Comparison of ENCODE assay signal across 8 cellular contexts in genomic region chr17:77869665-77870132, GRCh38.
DNase-seq lines count a peak whose midpoint lies in the region; ATAC-seq lines count a peak whose summit lies in the region.

No MANE protein-coding gene starts in this region.

- no peaks in the 10 kb centered on the region for H3K9me3 Mint-ChIP-seq in activated CD4-positive, alpha-beta T cell treated with anti-CD3 and anti-CD28 coated beads for 36 hours (ENCODE audit: low read depth)
- H3K9me3 Mint-ChIP-seq in activated CD4-positive, alpha-beta T cell treated with anti-CD3 and anti-CD28 coated beads, Interleukin-2, amount 10 ng/mL, durations not matched to agents 7 days and 5 days = peaks cover 2% of the 10 kb centered on the region
- H3K9me3 Mint-ChIP-seq in stimulated activated memory B cell treated with anti-CD40 and anti-IgM and Interleukin-4, amounts not matched to agents 10 μg/mL and 1 μg/mL and 100 μg/mL, for 72 hours = peaks cover 3% of the 10 kb centered on the region

- H3K4me3 Mint-ChIP-seq in activated CD4-positive, alpha-beta T cell treated with anti-CD3 and anti-CD28 coated beads for 36 hours = no peak overlapping the region
- H3K4me3 Mint-ChIP-seq in activated CD4-positive, alpha-beta T cell treated with anti-CD3 and anti-CD28 coated beads, Interleukin-2, amount 10 ng/mL, durations not matched to agents 7 days and 5 days = no peak overlapping the region
- peak overlapping the region; percentile 12 for H3K4me3 Mint-ChIP-seq in stimulated activated memory B cell treated with anti-CD40 and anti-IgM and Interleukin-4, amounts not matched to agents 10 μg/mL and 1 μg/mL and 100 μg/mL, for 72 hours

- CTCF ChIA-PET in activated CD4-positive, alpha-beta T cell treated with anti-CD3 and anti-CD28 coated beads for 36 hours (lab: Charles Lee) = interaction anchor here (1.2 to 1.3 kb wide), 2 partner anchors 8 to 16 kb away, joined by 3 to 4 read pairs; no protein-coding TSS in a partner anchor
- CTCF ChIA-PET in activated CD4-positive, alpha-beta T cell treated with anti-CD3 and anti-CD28 coated beads, Interleukin-2, amount 10 ng/mL, durations not matched to agents 7 days and 5 days (lab: Charles Lee) = interaction anchor here (2.1 to 3.3 kb wide), 2 partner anchors 11 kb away, joined by 6 to 16 read pairs; no protein-coding TSS in a partner anchor

- peaks cover 2% of the 10 kb centered on the region for H3K27me3 Mint-ChIP-seq in activated CD4-positive, alpha-beta T cell treated with anti-CD3 and anti-CD28 coated beads for 36 hours
- H3K27me3 Mint-ChIP-seq in activated CD4-positive, alpha-beta T cell treated with anti-CD3 and anti-CD28 coated beads, Interleukin-2, amount 10 ng/mL, durations not matched to agents 7 days and 5 days = no peaks in the 10 kb centered on the region
- H3K27me3 Mint-ChIP-seq in stimulated activated memory B cell treated with anti-CD40 and anti-IgM and Interleukin-4, amounts not matched to agents 10 μg/mL and 1 μg/mL and 100 μg/mL, for 72 hours = peaks cover 12% of the 10 kb centered on the region

- POLR2A ChIA-PET in activated CD4-positive, alpha-beta T cell treated with anti-CD3 and anti-CD28 coated beads for 36 hours (lab: Charles Lee) = interaction anchor here (0.8 kb wide), 1 partner anchor 89 kb away, joined by 3 read pairs; the partner anchor contains the start of gene TNRC6C
- POLR2A ChIA-PET in activated CD4-positive, alpha-beta T cell treated with anti-CD3 and anti-CD28 coated beads, Interleukin-2, amount 10 ng/mL, durations not matched to agents 7 days and 5 days (lab: Charles Lee) = interaction anchor here (0.7 kb wide), 1 partner anchor 246 kb away, joined by 3 read pairs; no protein-coding TSS in a partner anchor

- H3K4me1 Mint-ChIP-seq in activated CD4-positive, alpha-beta T cell treated with anti-CD3 and anti-CD28 coated beads for 36 hours = peaks cover 43% of the 10 kb centered on the region
- H3K4me1 Mint-ChIP-seq in activated CD4-positive, alpha-beta T cell treated with anti-CD3 and anti-CD28 coated beads, Interleukin-2, amount 10 ng/mL, durations not matched to agents 7 days and 5 days = peaks cover 49% of the 10 kb centered on the region
- H3K4me1 Mint-ChIP-seq in stimulated activated memory B cell treated with anti-CD40 and anti-IgM and Interleukin-4, amounts not matched to agents 10 μg/mL and 1 μg/mL and 100 μg/mL, for 72 hours = peaks cover 53% of the 10 kb centered on the region

- no peak overlapping the region for H3K27ac Mint-ChIP-seq in activated CD4-positive, alpha-beta T cell treated with anti-CD3 and anti-CD28 coated beads for 36 hours
- H3K27ac Mint-ChIP-seq in activated CD4-positive, alpha-beta T cell treated with anti-CD3 and anti-CD28 coated beads, Interleukin-2, amount 10 ng/mL, durations not matched to agents 7 days and 5 days = no peak overlapping the region
- peak overlapping the region; percentile 45 for H3K27ac Mint-ChIP-seq in stimulated activated memory B cell treated with anti-CD40 and anti-IgM and Interleukin-4, amounts not matched to agents 10 μg/mL and 1 μg/mL and 100 μg/mL, for 72 hours

- peak; percentile 31 for DNase-seq in activated CD4-positive, alpha-beta T cell treated with anti-CD3 and anti-CD28 coated beads for 36 hours
- no peak for DNase-seq in activated CD4-positive, alpha-beta T cell treated with anti-CD3 and anti-CD28 coated beads, Interleukin-2, amount 10 ng/mL, durations not matched to agents 7 days and 5 days
- DNase-seq in SKM-1 (lab: John Stamatoyannopoulos, UW; ENCODE audit: unreplicated experiment) (peak; percentile 58), dedifferentiated amniotic fluid mesenchymal stem cell (ENCODE audit: extremely low spot score) (no peak), globus pallidus (ENCODE audit: low spot score) (no peak)
- no peak for DNase-seq in activated effector memory CD4-positive, alpha-beta T cell treated with anti-CD3 and anti-CD28 coated beads, Interleukin-2, amount 50 U/mL, for 16 hours

- intact Hi-C loops in activated CD4-positive, alpha-beta T cell treated with anti-CD3 and anti-CD28 coated beads for 36 hours (cut with DNase I, micrococcal nuclease) = no loop called here

- peak; percentile 50 for ATAC-seq in activated CD4-positive, alpha-beta T cell treated with anti-CD3 and anti-CD28 coated beads for 36 hours
- ATAC-seq in HG02973 (IDR thresholded peaks at IDR 0.05; ENCODE audit: unreplicated experiment) = peak; percentile 79
- peak; percentile 98 for ATAC-seq in stimulated activated memory B cell treated with anti-CD40 and anti-IgM and Interleukin-4, amounts not matched to agents 10 μg/mL and 1 μg/mL and 100 μg/mL, for 72 hours

- no peaks in the 10 kb centered on the region for H3K36me3 Mint-ChIP-seq in activated CD4-positive, alpha-beta T cell treated with anti-CD3 and anti-CD28 coated beads for 36 hours (ENCODE audit: low read depth)
- peaks cover 2% of the 10 kb centered on the region for H3K36me3 Mint-ChIP-seq in activated CD4-positive, alpha-beta T cell treated with anti-CD3 and anti-CD28 coated beads, Interleukin-2, amount 10 ng/mL, durations not matched to agents 7 days and 5 days (ENCODE audit: low read depth)
- H3K36me3 Mint-ChIP-seq in stimulated activated memory B cell treated with anti-CD40 and anti-IgM and Interleukin-4, amounts not matched to agents 10 μg/mL and 1 μg/mL and 100 μg/mL, for 72 hours = no peaks in the 10 kb centered on the region

Comparison
In these comparisons a context has a peak if more than half of its experiments do, and no peak if none do; other contexts are left out.
1. DNase-seq: peak in activated CD4-positive, alpha-beta T cell treated with anti-CD3 and anti-CD28 coated beads for 36 hours (single experiment) and SKM-1 (single experiment); none in activated CD4-positive, alpha-beta T cell treated with anti-CD3 and anti-CD28 coated beads, Interleukin-2, amount 10 ng/mL, durations not matched to agents 7 days and 5 days (single experiment), dedifferentiated amniotic fluid mesenchymal stem cell (single experiment), activated effector memory CD4-positive, alpha-beta T cell treated with anti-CD3 and anti-CD28 coated beads, Interleukin-2, amount 50 U/mL, for 16 hours (single experiment) and globus pallidus (single experiment).
2. Peak in every context shown above with its lines, with median percentiles within 50 percentile points of each other: ATAC-seq.